8 cellular contexts compared by ENCODE assay signal in the genomic region with DNA sequence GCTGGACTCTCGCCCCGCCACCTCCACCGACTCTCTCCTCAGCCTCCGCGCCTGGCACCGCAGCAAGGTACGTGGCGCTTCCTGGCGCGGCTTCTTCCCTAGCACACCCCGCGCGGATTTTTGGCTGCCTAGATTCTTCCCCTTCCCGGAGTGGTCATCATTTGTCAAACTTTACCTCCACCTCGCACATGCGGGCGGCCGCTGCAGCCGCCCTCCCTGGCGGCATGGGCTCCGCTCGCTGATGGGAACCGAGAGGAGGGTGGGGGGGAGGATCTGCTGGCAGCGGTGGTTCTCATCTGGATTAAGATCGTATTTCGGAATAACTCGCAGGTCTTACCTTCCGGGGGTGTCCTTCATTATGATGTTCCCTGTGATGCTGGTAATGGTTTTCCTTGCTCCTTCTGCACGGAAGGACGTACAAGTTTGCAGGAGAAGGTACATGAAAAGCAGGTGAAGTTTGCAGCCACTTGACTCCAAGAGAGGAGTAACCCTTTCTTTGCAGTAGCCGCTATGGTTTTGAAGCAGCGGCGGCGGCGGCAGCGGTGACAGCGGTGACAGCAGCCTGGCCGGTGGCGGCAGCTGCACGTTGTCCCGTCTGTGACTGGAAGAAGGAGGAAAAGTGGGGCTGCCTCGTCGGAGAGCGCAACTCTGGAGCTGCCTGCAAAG.
DNase-seq lines count a peak whose midpoint lies in the region; ATAC-seq and TF ChIP-seq lines count a peak whose summit lies in the region.

No MANE protein-coding gene starts in this region.

- peaks cover 7% of the 10 kb centered on the region for H3K4me1 Mint-ChIP-seq in activated CD4-positive, alpha-beta T cell treated with anti-CD3 and anti-CD28 coated beads for 36 hours
- peaks cover 5% of the 10 kb centered on the region for H3K4me1 Mint-ChIP-seq in activated T-helper 2 cell treated with anti-CD3 and anti-CD28 coated beads, Interferon-gamma antibody, Interleukin-2, Interleukin-4, amounts not matched to agents 10 μg/mL and 5 μg/mL and 100 μg/mL, durations not matched to agents 14 hours and 24 hours and 36 hours (ENCODE audit: low read depth)

- no peaks in the 10 kb centered on the region for H3K9me3 Mint-ChIP-seq in activated CD4-positive, alpha-beta T cell treated with anti-CD3 and anti-CD28 coated beads for 36 hours (ENCODE audit: low read depth)
- no peaks in the 10 kb centered on the region for H3K9me3 Mint-ChIP-seq in activated T-helper 2 cell treated with anti-CD3 and anti-CD28 coated beads, Interferon-gamma antibody, Interleukin-2, Interleukin-4, amounts not matched to agents 10 μg/mL and 5 μg/mL and 100 μg/mL, durations not matched to agents 14 hours and 24 hours and 36 hours

- H3K9me3 ChIP-seq in spleen = no peaks in the 10 kb centered on the region

- no peak for TF ChIP-seq CTCF in spleen (IDR thresholded peaks at IDR 0.05 in 8 of 11, conservative IDR thresholded peaks at IDR 0.05 in 3 of 11)

- H3K36me3 Mint-ChIP-seq in activated CD4-positive, alpha-beta T cell treated with anti-CD3 and anti-CD28 coated beads for 36 hours (ENCODE audit: low read depth) = no peaks in the 10 kb centered on the region
- no peaks in the 10 kb centered on the region for H3K36me3 Mint-ChIP-seq in activated T-helper 2 cell treated with anti-CD3 and anti-CD28 coated beads, Interferon-gamma antibody, Interleukin-2, Interleukin-4, amounts not matched to agents 10 μg/mL and 5 μg/mL and 100 μg/mL, durations not matched to agents 14 hours and 24 hours and 36 hours (ENCODE audit: low read depth)

- intact Hi-C loops in activated CD4-positive, alpha-beta T cell treated with anti-CD3 and anti-CD28 coated beads for 36 hours (cut with DNase I, micrococcal nuclease) = no loop called here
- intact Hi-C loops in activated T-helper 2 cell treated with anti-CD3 and anti-CD28 coated beads, Interferon-gamma antibody, Interleukin-2, Interleukin-4, amounts not matched to agents 10 μg/mL and 5 μg/mL and 100 μg/mL, durations not matched to agents 14 hours and 24 hours and 36 hours (cut with micrococcal nuclease) = no loop called here
- intact Hi-C loops in spleen (cut with DNase I; ENCODE audit: low total_unique reads) = no loop called here

- H3K27me3 ChIP-seq in spleen (replicated peaks in 1 of 7) = peaks cover 0 to 75% (median 47%) of the 10 kb centered on the region in 7 donors

- H3K4me3 ChIP-seq in spleen = peak overlapping the region in 7 of 8 donors; percentile 30 to 71 (median 45)

- H3K27ac Mint-ChIP-seq in activated CD4-positive, alpha-beta T cell treated with anti-CD3 and anti-CD28 coated beads for 36 hours = no peak overlapping the region
- no peak overlapping the region for H3K27ac Mint-ChIP-seq in activated T-helper 2 cell treated with anti-CD3 and anti-CD28 coated beads, Interferon-gamma antibody, Interleukin-2, Interleukin-4, amounts not matched to agents 10 μg/mL and 5 μg/mL and 100 μg/mL, durations not matched to agents 14 hours and 24 hours and 36 hours

- POLR2A ChIA-PET in activated CD4-positive, alpha-beta T cell treated with anti-CD3 and anti-CD28 coated beads for 36 hours (lab: Charles Lee) = no interaction called here

- no peak overlapping the region for H3K27ac ChIP-seq in spleen

- no peak for ATAC-seq in activated CD4-positive, alpha-beta T cell treated with anti-CD3 and anti-CD28 coated beads for 36 hours
- ATAC-seq in HG03354 (IDR thresholded peaks at IDR 0.05; ENCODE audit: poor library complexity, severe bottlenecking, unreplicated experiment) (peak; percentile 7), HG03280 (IDR thresholded peaks at IDR 0.05; ENCODE audit: unreplicated experiment) (no peak)

- H3K36me3 ChIP-seq in spleen = no peaks in the 10 kb centered on the region

- H3K4me1 ChIP-seq in spleen = peaks cover 4 to 28% (median 20%) of the 10 kb centered on the region in 6 donors

- peaks cover 38% of the 10 kb centered on the region for H3K27me3 Mint-ChIP-seq in activated CD4-positive, alpha-beta T cell treated with anti-CD3 and anti-CD28 coated beads for 36 hours
- H3K27me3 Mint-ChIP-seq in activated T-helper 2 cell treated with anti-CD3 and anti-CD28 coated beads, Interferon-gamma antibody, Interleukin-2, Interleukin-4, amounts not matched to agents 10 μg/mL and 5 μg/mL and 100 μg/mL, durations not matched to agents 14 hours and 24 hours and 36 hours (ENCODE audit: low read depth) = peaks cover 36% of the 10 kb centered on the region

- CTCF ChIA-PET in activated CD4-positive, alpha-beta T cell treated with anti-CD3 and anti-CD28 coated beads for 36 hours (lab: Charles Lee) = no interaction called here

- peak overlapping the region; percentile 9 for H3K4me3 Mint-ChIP-seq in activated CD4-positive, alpha-beta T cell treated with anti-CD3 and anti-CD28 coated beads for 36 hours
- H3K4me3 Mint-ChIP-seq in activated T-helper 2 cell treated with anti-CD3 and anti-CD28 coated beads, Interferon-gamma antibody, Interleukin-2, Interleukin-4, amounts not matched to agents 10 μg/mL and 5 μg/mL and 100 μg/mL, durations not matched to agents 14 hours and 24 hours and 36 hours (ENCODE audit: low read depth) = peak overlapping the region; percentile 37

- DNase-seq in activated CD4-positive, alpha-beta T cell treated with anti-CD3 and anti-CD28 coated beads for 36 hours = peak; percentile 22
- no peak for DNase-seq in activated CD4-positive, alpha-beta T cell treated with anti-CD3 and anti-CD28 coated beads for 4 hours
- no peak for DNase-seq in activated T-helper 2 cell treated with anti-CD3 and anti-CD28 coated beads, Interferon-gamma antibody, Interleukin-2, Interleukin-4, amounts not matched to agents 10 μg/mL and 5 μg/mL and 100 μg/mL, durations not matched to agents 14 hours and 24 hours and 36 hours (ENCODE audit: low spot score)
- DNase-seq in iPS-NIHi11 (ENCODE audit: low spot score) = peak; percentile 11
- DNase-seq in spleen = peak; percentile 68
- no peak for DNase-seq in HT-29 (ENCODE audit: low spot score)

- WGBS in spleen, 5 donors = 0 to 7% (median 2%) methylated on average over 32 to 44 of the region's 44 CpGs

- no peak for TF ChIP-seq POLR2A in spleen (IDR thresholded peaks at IDR 0.05)

Comparison
In these comparisons a context has a peak if more than half of its experiments do, and no peak if none do; other contexts are left out.
1. DNase-seq: peak in activated CD4-positive, alpha-beta T cell treated with anti-CD3 and anti-CD28 coated beads for 36 hours (single experiment), iPS-NIHi11 (single experiment) and spleen (single experiment); none in activated CD4-positive, alpha-beta T cell treated with anti-CD3 and anti-CD28 coated beads for 4 hours (0 of 2), activated T-helper 2 cell treated with anti-CD3 and anti-CD28 coated beads, Interferon-gamma antibody, Interleukin-2, Interleukin-4, amounts not matched to agents 10 μg/mL and 5 μg/mL and 100 μg/mL, durations not matched to agents 14 hours and 24 hours and 36 hours (single experiment) and HT-29 (single experiment).